ENCODE assay signal across 8 cellular contexts in genomic region chr17:75645889-75646625, GRCh38. TPM values are rescaled to one million over a fixed set of nuclear protein-coding genes. Genes with fewer than 3 reads are reported as not detected.
A peak's percentile ranks its signal among the peaks of the same experiment; 100 is the strongest.
DNase-seq lines count a peak whose midpoint lies in the region; ATAC-seq and TF ChIP-seq lines count a peak whose summit lies in the region.

No MANE protein-coding gene starts in this region.

- H3K4me3 Mint-ChIP-seq in CD8-positive, alpha-beta memory T cell: peak overlapping the region in 1 of 7 donors; percentile 5

- peaks cover 8% of the 10 kb centered on the region for H3K36me3 ChIP-seq in CD8-positive, alpha-beta memory T cell (ENCODE audit: insufficient read depth, low read length)
- H3K36me3 ChIP-seq in colonic mucosa: no peaks in the 10 kb centered on the region
- H3K36me3 ChIP-seq in muscle layer of duodenum (ENCODE audit: control insufficient read depth in 1 of 2, insufficient read depth in 2 of 2, low read length in 2 of 2): peaks cover 14 to 30% of the 10 kb centered on the region in 2 donors

- intact Hi-C loops in colonic mucosa (cut with DNase I): no loop called here

- no peak for TF ChIP-seq CTCF in colonic mucosa (IDR thresholded peaks at IDR 0.05)

- DNase-seq in CD8-positive, alpha-beta memory T cell: peak in 1 of 5 donors; percentile 37
- DNase-seq in LoVo (ENCODE audit: low spot score) (peak; percentile 91), colonic mucosa (peak; percentile 92)

- H3K4me1 ChIP-seq in CD8-positive, alpha-beta memory T cell (ENCODE audit: insufficient read depth, low read length): no peaks in the 10 kb centered on the region
- H3K4me1 ChIP-seq in colonic mucosa: peaks cover 3% of the 10 kb centered on the region
- peaks cover 0 to 3% of the 10 kb centered on the region in 2 donors for H3K4me1 ChIP-seq in muscle layer of duodenum (ENCODE audit: control insufficient read depth in 1 of 2, insufficient read depth in 2 of 2, low read length in 2 of 2)

- peak overlapping the region in 6 of 8 donors; percentile 29 to 73 (median 49) for H3K27ac Mint-ChIP-seq in CD8-positive, alpha-beta memory T cell

- no peaks in the 10 kb centered on the region for H3K27me3 ChIP-seq in CD8-positive, alpha-beta memory T cell (ENCODE audit: insufficient read depth, low read length, poor library complexity, severe bottlenecking)
- H3K27me3 ChIP-seq in colonic mucosa (no peaks in the 10 kb centered on the region), muscle layer of duodenum (ENCODE audit: low read depth, low read length) (no peaks in the 10 kb centered on the region)

- H3K9me3 ChIP-seq in CD8-positive, alpha-beta memory T cell (ENCODE audit: low read length): no peaks in the 10 kb centered on the region
- H3K9me3 ChIP-seq in colonic mucosa: no peaks in the 10 kb centered on the region
- no peaks in the 10 kb centered on the region for H3K9me3 ChIP-seq in muscle layer of duodenum (ENCODE audit: control insufficient read depth in 1 of 2, low read length in 2 of 2)

- H3K9ac ChIP-seq in colonic mucosa (ENCODE audit: low read depth in 2 of 2, low read length in 2 of 2): peak overlapping the region; percentile 54 to 84

- peaks cover 0 to 47% (median 8%) of the 10 kb centered on the region in 3 donors for H3K36me3 Mint-ChIP-seq in CD8-positive, alpha-beta memory T cell

- no peak overlapping the region for H3K4me3 ChIP-seq in CD8-positive, alpha-beta memory T cell (ENCODE audit: low read length)
- H3K4me3 ChIP-seq in colonic mucosa (no peak overlapping the region), muscle layer of duodenum (ENCODE audit: low read depth in 1 of 2, low read length in 2 of 2) (no peak overlapping the region)

- H3K9me3 Mint-ChIP-seq in CD8-positive, alpha-beta memory T cell: no peaks in the 10 kb centered on the region

- CTCF ChIA-PET in CD8-positive, alpha-beta memory T cell (lab: Charles Lee): interaction anchor here (0.8 to 5.1 kb wide), 5 partner anchors 9 to 107 kb away, joined by 3 to 22 read pairs (median 5); partner anchors contain the start of gene SMIM5

- H3K4me1 Mint-ChIP-seq in CD8-positive, alpha-beta memory T cell: peaks cover 2 to 13% (median 3%) of the 10 kb centered on the region in 3 donors

- no peak overlapping the region for H3K27ac ChIP-seq in CD8-positive, alpha-beta memory T cell (ENCODE audit: low read depth, low read length)
- peak overlapping the region; percentile 97 for H3K27ac ChIP-seq in colonic mucosa
- peak overlapping the region; percentile 83 for H3K27ac ChIP-seq in muscle layer of duodenum (ENCODE audit: low read length)

- POLR2A ChIA-PET in CD8-positive, alpha-beta memory T cell (lab: Charles Lee): interaction anchor here (0.6 kb wide), 1 partner anchor 1359 kb away, joined by 4 read pairs; no protein-coding TSS in a partner anchor

- H3K27me3 Mint-ChIP-seq in CD8-positive, alpha-beta memory T cell: peaks cover 0 to 2% of the 10 kb centered on the region in 2 donors

- ATAC-seq in GM19395 (IDR thresholded peaks at IDR 0.05; ENCODE audit: unreplicated experiment) (peak; percentile 85), GM21526 (IDR thresholded peaks at IDR 0.05; ENCODE audit: low FRiP score, unreplicated experiment) (no peak), GM19351 (IDR thresholded peaks at IDR 0.05; ENCODE audit: unreplicated experiment) (no peak), HG03039 (IDR thresholded peaks at IDR 0.05; ENCODE audit: unreplicated experiment) (no peak)

RNA-seq across cellular contexts. Expression of gene SMIM5, which starts 12.8 kb away (rescaled TPM):
- under 1 TPM in 1 of 2 experiments, not detected in 1; 0.20 TPM for total RNA-seq in CD8-positive, alpha-beta memory T cell
- polyA plus RNA-seq in CD8-positive, alpha-beta memory T cell: 0.13 TPM
- total RNA-seq in colonic mucosa: 10 to 100 TPM in 1 of 2 donors, 1 to 10 TPM in 1; 5.1 to 39.9 TPM

RNA-seq across cellular contexts. Expression of gene RECQL5, which starts 20.9 kb away (rescaled TPM):
- 10 to 100 TPM; 28.5 to 30.3 TPM for total RNA-seq in CD8-positive, alpha-beta memory T cell
- 16.0 TPM for polyA plus RNA-seq in CD8-positive, alpha-beta memory T cell
- total RNA-seq in colonic mucosa: 10 to 100 TPM; 18.7 to 43.1 TPM

RNA-seq across cellular contexts. Expression of gene SAP30BP, which starts 21.1 kb away (rescaled TPM):
- 100 to 1,000 TPM in 1 of 2 experiments, 10 to 100 TPM in 1; 98.0 to 111 TPM for total RNA-seq in CD8-positive, alpha-beta memory T cell
- polyA plus RNA-seq in CD8-positive, alpha-beta memory T cell: 87.5 TPM
- total RNA-seq in colonic mucosa: 10 to 100 TPM; 68.0 to 68.1 TPM

RNA-seq across cellular contexts. Expression of gene MYO15B, which starts 58.5 kb away (rescaled TPM):
- 10 to 100 TPM; 26.1 to 33.3 TPM for total RNA-seq in CD8-positive, alpha-beta memory T cell
- polyA plus RNA-seq in CD8-positive, alpha-beta memory T cell: 1.6 TPM
- 100 to 1,000 TPM; 210 to 462 TPM for total RNA-seq in colonic mucosa

Comparison
In these comparisons a context has a peak if more than half of its experiments do, and no peak if none do; other contexts are left out.
1. RNA of gene SMIM5, which starts 12.8 kb away (total RNA-seq): 5.1 to 39.9 TPM in colonic mucosa; 0.20 TPM in CD8-positive, alpha-beta memory T cell; every median in the first group is over 4 times any median in the second.